In genomic region chr12:104958009-104958945, GRCh38 we compare ENCODE assay signal across 8 cellular contexts. TPM values are rescaled to one million over a fixed set of nuclear protein-coding genes. Genes with fewer than 3 reads are reported as not detected.
DNase-seq lines count a peak whose midpoint lies in the region; ATAC-seq and TF ChIP-seq lines count a peak whose summit lies in the region.

Gene SLC41A2, minus strand, starts transcription at chr12:104958290. Its CDS starts 29,763 bp downstream, at chr12:104928527.

- peaks cover 0 to 25% (median 5%) of the 10 kb centered on the region in 4 donors for H3K4me1 ChIP-seq in Peyer's patch

- H3K27me3 ChIP-seq in Peyer's patch = no peaks in the 10 kb centered on the region

- H3K36me3 ChIP-seq in Peyer's patch = no peaks in the 10 kb centered on the region

- DNase-seq in DMS153 (lab: John Stamatoyannopoulos, UW) = peak; percentile 22
- peak; percentile 85 for DNase-seq in HT-29 (ENCODE audit: low spot score)
- DNase-seq in Peyer's patch = peak; percentile 85 to 92 (median 87)
- DNase-seq in activated T-helper 1 cell treated with anti-CD3 and anti-CD28 coated beads, Interleukin-2, amount 50 U/mL, for 16 hours (ENCODE audit: low read depth in 1 of 2, low spot score in 1 of 2) = peak; percentile 46 to 68
- peak; percentile 93 for DNase-seq in fibroblast of peridontal ligament (ENCODE audit: extremely low read depth)
- DNase-seq in natural killer cell treated with Interleukin-12 subunit alpha and Interleukin-12 subunit beta and Interleukin-15 and Interleukin-18, amount 100 ng/mL, for 72 hours (ENCODE audit: low spot score) = peak; percentile 86
- DNase-seq in stimulated activated naive CD4-positive, alpha-beta T cell treated with Interleukin-2 at 50 U/mL for 16 hours (lab: John Stamatoyannopoulos, UW) = peak; percentile 82

- no peaks in the 10 kb centered on the region for H3K36me3 Mint-ChIP-seq in natural killer cell treated with Interleukin-12 subunit alpha and Interleukin-12 subunit beta and Interleukin-15 and Interleukin-18, amount 100 ng/mL, for 72 hours

- no peaks in the 10 kb centered on the region for H3K9me3 ChIP-seq in Peyer's patch

- peak within 1 kb of the TSS; percentile 79 to 87 for H3K27ac Mint-ChIP-seq in natural killer cell treated with Interleukin-12 subunit alpha and Interleukin-12 subunit beta and Interleukin-15 and Interleukin-18, amount 100 ng/mL, for 72 hours

- H3K27ac ChIP-seq in Peyer's patch = peak within 1 kb of the TSS; percentile 81 to 97 (median 88)

- H3K4me3 ChIP-seq in Peyer's patch = peak within 1 kb of the TSS; percentile 86 to 99 (median 94)

- H3K4me1 Mint-ChIP-seq in natural killer cell treated with Interleukin-12 subunit alpha and Interleukin-12 subunit beta and Interleukin-15 and Interleukin-18, amount 100 ng/mL, for 72 hours (ENCODE audit: low read depth in 2 of 2) = peaks cover 16 to 25% of the 10 kb centered on the region in 2 donors

- H3K9me3 Mint-ChIP-seq in natural killer cell treated with Interleukin-12 subunit alpha and Interleukin-12 subunit beta and Interleukin-15 and Interleukin-18, amount 100 ng/mL, for 72 hours = no peaks in the 10 kb centered on the region

- H3K4me3 Mint-ChIP-seq in natural killer cell treated with Interleukin-12 subunit alpha and Interleukin-12 subunit beta and Interleukin-15 and Interleukin-18, amount 100 ng/mL, for 72 hours = peak within 1 kb of the TSS; percentile 89

- ATAC-seq in GM21360 (IDR thresholded peaks at IDR 0.05; ENCODE audit: unreplicated experiment) = peak; percentile 69
- ATAC-seq in natural killer cell treated with Interleukin-12 subunit alpha and Interleukin-12 subunit beta and Interleukin-15 and Interleukin-18, amount 100 ng/mL, for 72 hours = peak; percentile 92 to 94

- TF ChIP-seq POLR2A in Peyer's patch (IDR thresholded peaks at IDR 0.05) = peak; percentile 51 to 72

- peaks cover 26 to 44% of the 10 kb centered on the region in 2 donors for H3K27me3 Mint-ChIP-seq in natural killer cell treated with Interleukin-12 subunit alpha and Interleukin-12 subunit beta and Interleukin-15 and Interleukin-18, amount 100 ng/mL, for 72 hours

- peak in 3 of 6 experiments; percentile 46 to 53 (median 48) for TF ChIP-seq CTCF in Peyer's patch (IDR thresholded peaks at IDR 0.05)

RNA-seq across cellular contexts. Expression of gene SLC41A2, which starts in this region (rescaled TPM):
- 33.2 and 33.4 TPM in 2 replicates for total RNA-seq in HT-29 (2014; rRNA removed; shearing (Covaris generic))
- 100 to 1,000 TPM in 2 of 4 donors, 10 to 100 TPM in 2; 11.6 to 178 (median 114) TPM for total RNA-seq in Peyer's patch
- total RNA-seq in natural killer cell treated with Interleukin-12 subunit alpha and Interleukin-12 subunit beta and Interleukin-15 and Interleukin-18, amount 100 ng/mL, for 72 hours = 10 to 100 TPM; 14.9 to 17.6 TPM

Comparison
In these comparisons a context has a peak if more than half of its experiments do, and no peak if none do; other contexts are left out.
1. Peak in every context shown above with its lines: DNase-seq, ATAC-seq, H3K4me3 ChIP-seq and H3K27ac ChIP-seq.
2. DNase-seq: peak in every context shown above with its lines; median percentile 93 in fibroblast of peridontal ligament; 87 in Peyer's patch; 86 in natural killer cell treated with Interleukin-12 subunit alpha and Interleukin-12 subunit beta and Interleukin-15 and Interleukin-18, amount 100 ng/mL, for 72 hours; 85 in HT-29; 82 in stimulated activated naive CD4-positive, alpha-beta T cell treated with Interleukin-2 at 50 U/mL for 16 hours; 57 in activated T-helper 1 cell treated with anti-CD3 and anti-CD28 coated beads, Interleukin-2, amount 50 U/mL, for 16 hours; 22 in DMS153.